Comparison of ENCODE assay signal across 9 cellular contexts in the genomic region with DNA sequence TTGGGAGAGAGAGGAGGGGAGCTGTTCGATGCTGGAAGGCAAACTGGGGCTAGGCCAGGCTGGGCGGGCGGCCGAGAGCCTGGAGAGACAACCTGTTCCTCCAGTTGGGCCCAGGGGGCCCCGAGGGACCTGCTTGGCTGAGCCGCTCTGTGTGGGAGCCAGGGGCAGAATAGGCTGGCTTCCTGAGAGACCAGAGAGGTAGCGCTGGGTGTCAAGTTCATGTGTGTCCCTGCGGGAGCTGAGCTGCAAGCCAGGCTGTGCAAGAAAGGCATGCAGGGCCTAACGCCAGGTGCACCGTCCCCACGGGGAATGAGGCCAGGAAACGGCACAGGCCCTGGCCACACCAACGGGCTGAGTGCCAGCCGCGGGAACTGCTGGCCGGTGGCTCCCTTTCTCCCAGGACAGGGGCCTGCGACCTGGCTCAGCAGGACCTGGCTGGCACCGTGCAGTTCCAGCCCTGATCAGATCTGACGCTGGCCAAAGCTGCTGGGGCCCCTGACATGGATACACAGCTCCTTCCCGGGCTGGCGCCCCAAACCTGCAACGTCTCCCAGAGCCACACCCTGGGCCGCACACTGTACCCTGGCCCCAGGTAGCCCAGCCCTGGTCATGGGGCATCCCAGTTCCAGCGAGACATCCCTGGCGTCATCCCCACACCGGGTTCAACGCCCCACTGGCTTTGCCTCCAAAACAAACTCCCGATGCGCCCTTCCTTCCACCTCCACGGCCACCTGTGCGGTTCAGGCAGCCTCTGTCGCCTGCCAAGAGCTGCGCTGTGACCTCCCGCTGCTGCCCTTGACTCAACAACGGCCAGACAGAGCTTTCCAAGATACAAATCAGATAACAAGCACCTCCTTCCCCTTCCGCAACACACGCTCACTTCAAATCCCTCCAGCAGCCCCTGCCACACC.
DNase-seq lines count a peak whose midpoint lies in the region; ATAC-seq and TF ChIP-seq lines count a peak whose summit lies in the region.
"Had no signal": no experiment of that assay in that cellular context is flagged by ENCODE, and none has a peak within 500 bp of the region (broad histone marks: within the 10 kb centered on the region; RNA-seq: fewer than 3 reads in every experiment).

No MANE protein-coding gene starts in this region.

- H3K9me3 Mint-ChIP-seq in activated naive CD8-positive, alpha-beta T cell treated with anti-CD3 and anti-CD28 coated beads, Interleukin-2, amount 10 ng/mL, durations not matched to agents 7 days and 5 days, result no peaks in the 10 kb centered on the region
- no peaks in the 10 kb centered on the region for H3K9me3 Mint-ChIP-seq in activated naive CD8-positive, alpha-beta T cell treated with anti-CD3 and anti-CD28 coated beads, Interleukin-2, amount 50 U/mL, for 24 hours

- H3K27me3 Mint-ChIP-seq in activated naive CD8-positive, alpha-beta T cell treated with anti-CD3 and anti-CD28 coated beads, Interleukin-2, amount 10 ng/mL, durations not matched to agents 7 days and 5 days, result no peaks in the 10 kb centered on the region
- H3K27me3 Mint-ChIP-seq in activated naive CD8-positive, alpha-beta T cell treated with anti-CD3 and anti-CD28 coated beads, Interleukin-2, amount 50 U/mL, for 24 hours, result no peaks in the 10 kb centered on the region

- peaks cover 13% of the 10 kb centered on the region for H3K36me3 Mint-ChIP-seq in activated naive CD8-positive, alpha-beta T cell treated with anti-CD3 and anti-CD28 coated beads, Interleukin-2, amount 10 ng/mL, durations not matched to agents 7 days and 5 days
- peaks cover 17% of the 10 kb centered on the region for H3K36me3 Mint-ChIP-seq in activated naive CD8-positive, alpha-beta T cell treated with anti-CD3 and anti-CD28 coated beads, Interleukin-2, amount 50 U/mL, for 24 hours (ENCODE audit: low read depth)

- POLR2A ChIA-PET in activated naive CD8-positive, alpha-beta T cell treated with anti-CD3 and anti-CD28 coated beads, Interleukin-2, amount 10 ng/mL, durations not matched to agents 7 days and 5 days (lab: Charles Lee), result no interaction called here

- no peak overlapping the region for H3K4me3 Mint-ChIP-seq in activated naive CD8-positive, alpha-beta T cell treated with anti-CD3 and anti-CD28 coated beads, Interleukin-2, amount 10 ng/mL, durations not matched to agents 7 days and 5 days
- H3K4me3 Mint-ChIP-seq in activated naive CD8-positive, alpha-beta T cell treated with anti-CD3 and anti-CD28 coated beads, Interleukin-2, amount 50 U/mL, for 24 hours, result no peak overlapping the region

- no peaks in the 10 kb centered on the region for H3K4me1 Mint-ChIP-seq in activated naive CD8-positive, alpha-beta T cell treated with anti-CD3 and anti-CD28 coated beads, Interleukin-2, amount 10 ng/mL, durations not matched to agents 7 days and 5 days
- no peaks in the 10 kb centered on the region for H3K4me1 Mint-ChIP-seq in activated naive CD8-positive, alpha-beta T cell treated with anti-CD3 and anti-CD28 coated beads, Interleukin-2, amount 50 U/mL, for 24 hours

- H3K27ac Mint-ChIP-seq in activated naive CD8-positive, alpha-beta T cell treated with anti-CD3 and anti-CD28 coated beads, Interleukin-2, amount 10 ng/mL, durations not matched to agents 7 days and 5 days, result peak overlapping the region; percentile 34
- no peak overlapping the region for H3K27ac Mint-ChIP-seq in activated naive CD8-positive, alpha-beta T cell treated with anti-CD3 and anti-CD28 coated beads, Interleukin-2, amount 50 U/mL, for 24 hours

- H3K4me3 ChIP-seq in foreskin fibroblast (ENCODE audit: low read depth in 1 of 2, low read length in 2 of 2), result no peak overlapping the region

- TF ChIP-seq CTCF in foreskin fibroblast (IDR thresholded peaks at IDR 0.05; ENCODE audit: low read depth, low read length), result no peak

- DNase-seq in activated naive CD8-positive, alpha-beta T cell treated with anti-CD3 and anti-CD28 coated beads, Interleukin-2, amount 10 ng/mL, durations not matched to agents 7 days and 5 days, result no peak
- no peak for DNase-seq in activated naive CD8-positive, alpha-beta T cell treated with anti-CD3 and anti-CD28 coated beads, Interleukin-2, amount 50 U/mL, for 24 hours
- DNase-seq in cerebellum (ENCODE audit: low spot score), result peak; percentile 80
- DNase-seq in mucosa of gallbladder (ENCODE audit: low spot score), result peak; percentile 79
- DNase-seq in SW 1271 (lab: John Stamatoyannopoulos, UW), result no peak
- no peak for DNase-seq in foreskin fibroblast
- no peak for DNase-seq in AG20443 (ENCODE audit: low spot score)
- DNase-seq in OCI-M2 (lab: John Stamatoyannopoulos, UW; ENCODE audit: unreplicated experiment), result no peak
- DNase-seq: IMR-90 had no signal

- no peak for ATAC-seq in activated naive CD8-positive, alpha-beta T cell treated with anti-CD3 and anti-CD28 coated beads, Interleukin-2, amount 10 ng/mL, durations not matched to agents 7 days and 5 days (ENCODE audit: low read depth)
- ATAC-seq in activated naive CD8-positive, alpha-beta T cell treated with anti-CD3 and anti-CD28 coated beads, Interleukin-2, amount 50 U/mL, for 24 hours, result no peak

Comparison
In these comparisons a context has a peak if more than half of its experiments do, and no peak if none do; other contexts are left out.
1. DNase-seq: peak in cerebellum (single experiment) and mucosa of gallbladder (single experiment); none in activated naive CD8-positive, alpha-beta T cell treated with anti-CD3 and anti-CD28 coated beads, Interleukin-2, amount 10 ng/mL, durations not matched to agents 7 days and 5 days (single experiment), activated naive CD8-positive, alpha-beta T cell treated with anti-CD3 and anti-CD28 coated beads, Interleukin-2, amount 50 U/mL, for 24 hours (single experiment), SW 1271 (0 of 2), foreskin fibroblast (0 of 2), AG20443 (single experiment) and OCI-M2 (single experiment).